17 cellular contexts compared by ENCODE assay signal in genomic region chr4:20687894-20688293, GRCh38. TPM values are rescaled to one million over a fixed set of nuclear protein-coding genes. Genes with fewer than 3 reads are reported as not detected.
DNase-seq lines count a peak whose midpoint lies in the region; ATAC-seq and TF ChIP-seq lines count a peak whose summit lies in the region.
"Had no signal": no experiment of that assay in that cellular context is flagged by ENCODE, and none has a peak within 500 bp of the region (broad histone marks: within the 10 kb centered on the region; RNA-seq: fewer than 3 reads in every experiment).

No MANE protein-coding gene starts in this region.

- H3K27ac Mint-ChIP-seq in nephron progenitor cell (no peak overlapping the region), natural killer cell (no peak overlapping the region)
- H3K27ac Mint-ChIP-seq: activated B cell treated with CpG ODN at 0.5 μM for 24 hours; activated naive CD8-positive, alpha-beta T cell; stimulated activated naive B cell treated with anti-CD40 and anti-IgM and Interleukin-4, amounts not matched to agents 10 μg/mL and 1 μg/mL and 100 μg/mL, for 72 hours had no signal

- DNase-seq in EH (ENCODE audit: low read depth) (peak; percentile 77), NCI-H226 (peak; percentile 76), epithelial cell of proximal tubule (ENCODE audit: low read depth) (peak; percentile 97), nephron progenitor cell (peak; percentile 13), NCI-H2081 treated with DMSO at 0.1 percent for 48 hours (lab: John Stamatoyannopoulos, UW) (no peak), natural killer cell (no peak), NCI-H524 (lab: John Stamatoyannopoulos, UW) (no peak), NOMO-1 (lab: John Stamatoyannopoulos, UW; ENCODE audit: unreplicated experiment in 2 of 2) (no peak)
- DNase-seq: activated B cell treated with CpG ODN at 0.5 μM for 24 hours; activated CD8-positive, alpha-beta memory T cell treated with anti-CD3 and anti-CD28 coated beads, Interleukin-2, amount 50 U/mL, for 48 hours; cortex of kidney; NCI-H2171; retina; stimulated activated CD4-positive, alpha-beta T cell treated with anti-CD3 and anti-CD28 coated beads, Interleukin-4, amount 100 ng/mL, for 4 hours; stimulated activated naive B cell treated with anti-CD40 and anti-IgM and Interleukin-4, amounts not matched to agents 10 μg/mL and 1 μg/mL and 100 μg/mL, for 72 hours had no signal

- no peak overlapping the region for H3K4me3 ChIP-seq in epithelial cell of proximal tubule (ENCODE audit: low read depth, low read length)
- H3K4me3 ChIP-seq: gastroesophageal sphincter had no signal

- no peak for ATAC-seq in natural killer cell
- ATAC-seq: gastroesophageal sphincter; stimulated activated naive B cell treated with anti-CD40 and anti-IgM and Interleukin-4, amounts not matched to agents 10 μg/mL and 1 μg/mL and 100 μg/mL, for 72 hours had no signal

- intact Hi-C loops in natural killer cell (cut with micrococcal nuclease), result no loop called here

- TF ChIP-seq CTCF in epithelial cell of proximal tubule (conservative IDR thresholded peaks at IDR 0.05; ENCODE audit: low read depth, low read length), result no peak
- no peak for TF ChIP-seq CTCF in nephron progenitor cell (IDR thresholded peaks at IDR 0.05)
- TF ChIP-seq CTCF in natural killer cell (IDR thresholded peaks at IDR 0.05), result no peak

- no peaks in the 10 kb centered on the region for H3K27me3 Mint-ChIP-seq in nephron progenitor cell (ENCODE audit: low read depth, poor library complexity)
- H3K27me3 Mint-ChIP-seq in natural killer cell (ENCODE audit: low read depth in 2 of 2), result peaks cover 8 to 31% of the 10 kb centered on the region in 2 donors

- peaks cover 14% of the 10 kb centered on the region for H3K4me1 Mint-ChIP-seq in nephron progenitor cell
- H3K4me1 Mint-ChIP-seq in natural killer cell, result no peaks in the 10 kb centered on the region
- H3K4me1 Mint-ChIP-seq: activated B cell treated with CpG ODN at 0.5 μM for 24 hours; stimulated activated naive B cell treated with anti-CD40 and anti-IgM and Interleukin-4, amounts not matched to agents 10 μg/mL and 1 μg/mL and 100 μg/mL, for 72 hours had no signal

- H3K9me3 Mint-ChIP-seq in nephron progenitor cell (no peaks in the 10 kb centered on the region), natural killer cell (no peaks in the 10 kb centered on the region)
- H3K9me3 Mint-ChIP-seq: activated B cell treated with CpG ODN at 0.5 μM for 24 hours; stimulated activated naive B cell treated with anti-CD40 and anti-IgM and Interleukin-4, amounts not matched to agents 10 μg/mL and 1 μg/mL and 100 μg/mL, for 72 hours had no signal

- no peaks in the 10 kb centered on the region for H3K36me3 Mint-ChIP-seq in nephron progenitor cell (ENCODE audit: low read depth)
- no peaks in the 10 kb centered on the region for H3K36me3 Mint-ChIP-seq in natural killer cell
- H3K36me3 Mint-ChIP-seq: activated naive CD8-positive, alpha-beta T cell; stimulated activated naive B cell treated with anti-CD40 and anti-IgM and Interleukin-4, amounts not matched to agents 10 μg/mL and 1 μg/mL and 100 μg/mL, for 72 hours had no signal

- no peak overlapping the region for H3K4me3 Mint-ChIP-seq in nephron progenitor cell
- H3K4me3 Mint-ChIP-seq in natural killer cell, result no peak overlapping the region
- H3K4me3 Mint-ChIP-seq: activated B cell treated with CpG ODN at 0.5 μM for 24 hours; activated naive CD8-positive, alpha-beta T cell; stimulated activated naive B cell treated with anti-CD40 and anti-IgM and Interleukin-4, amounts not matched to agents 10 μg/mL and 1 μg/mL and 100 μg/mL, for 72 hours had no signal

RNA-seq across cellular contexts. Expression of gene PACRGL, which starts 12.4 kb away (rescaled TPM):
- total RNA-seq in epithelial cell of proximal tubule (21.0 and 21.6 TPM in 2 replicates), natural killer cell (10 to 100 TPM in 2 of 3 donors, 1 to 10 TPM in 1; 9.0 to 14.7 (median 12.9) TPM)

Comparison
In these comparisons a context has a peak if more than half of its experiments do, and no peak if none do; other contexts are left out.
1. DNase-seq: peak in EH (single experiment), NCI-H226 (single experiment), epithelial cell of proximal tubule (single experiment) and nephron progenitor cell (single experiment); none in NCI-H2081 treated with DMSO at 0.1 percent for 48 hours (single experiment), natural killer cell (single experiment), NCI-H524 (0 of 2) and NOMO-1 (0 of 2).